ENCODE assay signal across 7 cellular contexts in the genomic region with DNA sequence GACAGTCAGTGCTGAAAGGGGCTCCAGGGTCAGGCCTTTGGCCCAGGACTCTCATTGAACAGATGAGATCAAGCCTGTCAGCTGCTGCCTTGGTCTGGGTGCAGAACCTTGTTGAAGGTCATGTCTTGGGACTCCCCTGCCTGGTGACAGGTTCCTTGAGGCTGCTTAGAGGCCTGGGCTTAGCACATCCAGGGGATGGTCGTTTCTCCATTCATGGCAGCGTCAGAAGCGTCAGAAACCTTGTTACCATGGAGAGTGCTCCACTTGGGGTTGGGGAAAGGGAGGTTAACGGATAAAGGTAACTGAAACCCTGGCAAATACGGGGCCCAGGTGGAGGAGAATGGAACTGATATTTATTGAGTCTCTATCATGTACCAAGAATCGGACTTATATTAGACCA. TPM values are rescaled to one million over a fixed set of nuclear protein-coding genes. Genes with fewer than 3 reads are reported as not detected.
DNase-seq lines count a peak whose midpoint lies in the region; ATAC-seq, FAIRE-seq and TF ChIP-seq lines count a peak whose summit lies in the region.

No MANE protein-coding gene starts in this region.

- peaks cover 52% of the 10 kb centered on the region for H3K4me1 Mint-ChIP-seq in activated CD8-positive, alpha-beta T cell treated with anti-CD3 and anti-CD28 coated beads, Interleukin-2, amount 10 ng/mL, durations not matched to agents 7 days and 5 days (ENCODE audit: low read depth)

- no peaks in the 10 kb centered on the region for H3K27me3 Mint-ChIP-seq in activated CD8-positive, alpha-beta T cell treated with anti-CD3 and anti-CD28 coated beads, Interleukin-2, amount 10 ng/mL, durations not matched to agents 7 days and 5 days (ENCODE audit: low read depth)

- intact Hi-C loops in stomach (cut with DNase I; ENCODE audit: low total_unique reads) = no loop called here

- CTCF ChIA-PET in activated CD8-positive, alpha-beta T cell treated with anti-CD3 and anti-CD28 coated beads, Interleukin-2, amount 10 ng/mL, durations not matched to agents 7 days and 5 days (lab: Charles Lee) = interaction anchor here (1.1 to 2.3 kb wide), 3 partner anchors 9 to 23 kb away, joined by 4 to 13 read pairs (median 5); a partner anchor contains a TSS
- CTCF ChIA-PET in HEK293T (lab: Yijun Ruan, JAX) = no interaction called here

- H3K27ac ChIP-seq in HUES6 (ENCODE audit: low read depth, low read length) (no peak overlapping the region), stomach (peak overlapping the region; percentile 92 to 99 (median 96))

- H3K27me3 ChIP-seq in HUES6 (ENCODE audit: control insufficient read depth, insufficient read depth, low read length) (no peaks in the 10 kb centered on the region), iPS-15b (ENCODE audit: control insufficient read depth, insufficient read depth, low read length) (no peaks in the 10 kb centered on the region), stomach (no peaks in the 10 kb centered on the region)

- H3K27ac Mint-ChIP-seq in activated CD8-positive, alpha-beta T cell treated with anti-CD3 and anti-CD28 coated beads, Interleukin-2, amount 10 ng/mL, durations not matched to agents 7 days and 5 days = peak overlapping the region; percentile 99

- DNase-seq in activated CD8-positive, alpha-beta T cell treated with anti-CD3 and anti-CD28 coated beads, Interleukin-2, amount 10 ng/mL, durations not matched to agents 7 days and 5 days = no peak
- DNase-seq in stomach (no peak), HEK293T (ENCODE audit: extremely low spot score) (no peak), H54 (ENCODE audit: insufficient read length, low spot score) (no peak)

- H3K9me3 ChIP-seq in HUES6 (ENCODE audit: control insufficient read depth, insufficient read depth, low read depth, low read length) (no peaks in the 10 kb centered on the region), iPS-15b (ENCODE audit: control insufficient read depth, insufficient read depth, low read length) (no peaks in the 10 kb centered on the region), stomach (no peaks in the 10 kb centered on the region)

- no peak for ATAC-seq in activated CD8-positive, alpha-beta T cell treated with anti-CD3 and anti-CD28 coated beads, Interleukin-2, amount 10 ng/mL, durations not matched to agents 7 days and 5 days
- ATAC-seq in GM18873 (IDR thresholded peaks at IDR 0.05; ENCODE audit: low FRiP score, unreplicated experiment) = no peak

- no peak for TF ChIP-seq CTCF in stomach (IDR thresholded peaks at IDR 0.05)

- H3K9ac ChIP-seq in HUES6 (ENCODE audit: low read length) (peak overlapping the region; percentile 94), iPS-15b (ENCODE audit: low read depth, low read length) (peak overlapping the region; percentile 87)

- H3K4me3 ChIP-seq in HUES6 (ENCODE audit: low read depth, low read length) (peak overlapping the region; percentile 97), iPS-15b (ENCODE audit: low read depth, low read length) (peak overlapping the region; percentile 99), stomach (peak overlapping the region; percentile 84 to 99 (median 98))

- H3K36me3 Mint-ChIP-seq in activated CD8-positive, alpha-beta T cell treated with anti-CD3 and anti-CD28 coated beads, Interleukin-2, amount 10 ng/mL, durations not matched to agents 7 days and 5 days (ENCODE audit: low read depth) = peaks cover 55% of the 10 kb centered on the region

- POLR2A ChIA-PET in activated CD8-positive, alpha-beta T cell treated with anti-CD3 and anti-CD28 coated beads, Interleukin-2, amount 10 ng/mL, durations not matched to agents 7 days and 5 days (lab: Charles Lee) = interaction anchor here (0.8 to 3.3 kb wide), 14 partner anchors 9 to 371 kb away, joined by 3 to 47 read pairs (median 6); a partner anchor contains a TSS
- POLR2A ChIA-PET in HEK293T (lab: Yijun Ruan, JAX) = no interaction called here

- H3K4me1 ChIP-seq in HUES6 (ENCODE audit: control insufficient read depth, insufficient read depth, low read length) (peaks cover 25% of the 10 kb centered on the region), iPS-15b (ENCODE audit: control insufficient read depth, insufficient read depth, low read length) (peaks cover 14% of the 10 kb centered on the region), stomach (peaks cover 52 to 64% (median 57%) of the 10 kb centered on the region in 4 donors)

- 45 to 60% (median 56%) methylated on average over 6 of the region's 6 CpGs for WGBS in stomach, 5 donors

- peaks cover 42% of the 10 kb centered on the region for H3K36me3 ChIP-seq in HUES6 (ENCODE audit: control insufficient read depth, insufficient read depth, low read length)
- peaks cover 24% of the 10 kb centered on the region for H3K36me3 ChIP-seq in iPS-15b (ENCODE audit: control insufficient read depth, insufficient read depth, low read length)
- H3K36me3 ChIP-seq in stomach = peaks cover 21 to 32% (median 27%) of the 10 kb centered on the region in 4 donors

- TF ChIP-seq EP300 in stomach (IDR thresholded peaks at IDR 0.05) = no peak

- H3K4me3 Mint-ChIP-seq in activated CD8-positive, alpha-beta T cell treated with anti-CD3 and anti-CD28 coated beads, Interleukin-2, amount 10 ng/mL, durations not matched to agents 7 days and 5 days = peak overlapping the region; percentile 89

- H3K9me3 Mint-ChIP-seq in activated CD8-positive, alpha-beta T cell treated with anti-CD3 and anti-CD28 coated beads, Interleukin-2, amount 10 ng/mL, durations not matched to agents 7 days and 5 days (ENCODE audit: insufficient read depth) = no peaks in the 10 kb centered on the region

- no peak for FAIRE-seq in H54 (lab: Jason Lieb, UNC)

- TF ChIP-seq POLR2A in stomach (IDR thresholded peaks at IDR 0.05) = no peak
- no peak for TF ChIP-seq POLR2A in H54 (IDR thresholded peaks at IDR 0.05; ENCODE audit: low read depth, low read length)

TF ChIP-seq in HEK293T, 16 proteins besides CTCF, POLR2A, EP300 and RAD21:
- no peak for TF ChIP-seq SP1 (IDR thresholded peaks at IDR 0.05)

RNA-seq across cellular contexts. Expression of a gene that starts 8.8 kb away (rescaled TPM):
- total RNA-seq in activated CD8-positive, alpha-beta T cell treated with anti-CD3 and anti-CD28 coated beads, Interleukin-2, amount 10 ng/mL, durations not matched to agents 7 days and 5 days = 10 to 100 TPM; 82.0 to 86.0 TPM
- total RNA-seq in stomach = 10 to 100 TPM in 4 of 5 donors, not detected in 1; 20.4 to 71.0 (median 29.3) TPM
- 10 to 100 TPM; 43.6 to 55.3 (median 49.6) TPM for polyA plus RNA-seq in stomach

RNA-seq across cellular contexts. Expression of a gene that starts 9.0 kb away (rescaled TPM):
- total RNA-seq in activated CD8-positive, alpha-beta T cell treated with anti-CD3 and anti-CD28 coated beads, Interleukin-2, amount 10 ng/mL, durations not matched to agents 7 days and 5 days = 1,000 to 10,000 TPM; 1,341 to 1,437 TPM
- total RNA-seq in stomach = 1,000 to 10,000 TPM in 4 of 5 donors, 100 to 1,000 TPM in 1; 941 to 2,249 (median 1,140) TPM
- polyA plus RNA-seq in stomach = 1,000 to 10,000 TPM; 5,221 to 6,131 (median 5,285) TPM

RNA-seq across cellular contexts. Expression of a gene that starts 17.5 kb away (rescaled TPM):
- total RNA-seq in activated CD8-positive, alpha-beta T cell treated with anti-CD3 and anti-CD28 coated beads, Interleukin-2, amount 10 ng/mL, durations not matched to agents 7 days and 5 days = not detected
- total RNA-seq in stomach = not detected
- not detected for polyA plus RNA-seq in stomach
